ENCODE assay signal across 7 cellular contexts in the genomic region with DNA sequence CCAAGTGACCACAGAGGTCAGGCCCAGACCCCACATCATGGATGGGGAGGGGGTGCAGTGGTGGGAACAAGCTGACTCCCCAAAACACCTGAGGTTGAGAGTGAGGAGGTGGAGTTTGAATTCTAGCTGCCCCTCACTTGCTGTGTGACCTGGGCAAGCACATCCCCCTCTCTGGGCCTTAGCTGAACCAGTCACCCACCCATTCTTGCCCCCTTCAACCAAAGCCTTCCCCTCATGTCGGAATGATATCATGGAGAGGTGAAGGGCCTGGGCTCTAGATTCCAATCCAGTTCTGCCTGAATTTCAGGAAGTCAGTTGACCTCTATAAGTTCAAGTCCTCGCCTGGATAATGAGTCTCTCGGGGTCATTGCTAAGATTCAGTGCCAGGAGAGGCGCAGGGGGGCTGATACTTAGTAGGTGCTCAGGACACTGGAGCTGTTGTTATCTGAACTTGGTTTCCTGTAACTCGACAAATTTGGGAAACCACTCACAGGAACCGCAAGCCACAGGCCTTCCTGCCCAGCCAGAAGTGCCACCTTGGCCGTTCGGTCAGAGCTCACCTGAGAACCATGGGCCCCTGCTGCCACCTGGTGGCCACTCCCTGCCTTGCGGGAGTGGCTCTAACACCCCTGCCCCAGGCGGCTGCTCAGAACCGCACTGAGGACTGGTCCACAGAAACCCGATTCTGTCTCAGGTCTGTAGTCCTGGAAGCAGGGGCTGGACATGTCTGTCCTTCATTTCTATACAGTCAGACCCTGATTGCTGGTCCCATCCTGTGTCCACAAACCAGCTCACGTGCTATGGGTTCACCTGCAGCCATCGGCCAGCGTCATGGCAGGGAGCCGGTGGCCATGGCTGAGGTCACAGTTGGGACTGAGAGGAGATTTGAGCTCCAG. TPM values are rescaled to one million over a fixed set of nuclear protein-coding genes. Genes with fewer than 3 reads are reported as not detected.
DNase-seq lines count a peak whose midpoint lies in the region; ATAC-seq and TF ChIP-seq lines count a peak whose summit lies in the region.

No MANE protein-coding gene starts in this region.

- WGBS in esophagus, 2 donors, result 29 to 39% methylated on average over 16 of the region's 16 CpGs

- intact Hi-C loops in natural killer cell (cut with micrococcal nuclease), result loop anchor here (1.0 to 5.0 kb wide), 2 partner anchors 28 to 80 kb away; partner anchors contain the start of gene MFNG

- H3K9me3 Mint-ChIP-seq in natural killer cell, result no peaks in the 10 kb centered on the region

- H3K36me3 Mint-ChIP-seq in natural killer cell, result no peaks in the 10 kb centered on the region

- H3K27me3 ChIP-seq in esophagus (ENCODE audit: control insufficient read depth in 1 of 2, insufficient read depth in 2 of 2, low read length in 2 of 2), result no peaks in the 10 kb centered on the region

- peak overlapping the region; percentile 65 for H3K4me3 Mint-ChIP-seq in natural killer cell

- peaks cover 13 to 46% of the 10 kb centered on the region in 2 donors for H3K4me1 ChIP-seq in esophagus (ENCODE audit: control insufficient read depth in 2 of 2, insufficient read depth in 2 of 2, low read length in 1 of 2)

- peaks cover 18 to 31% of the 10 kb centered on the region in 2 donors for H3K27me3 Mint-ChIP-seq in natural killer cell (ENCODE audit: low read depth in 2 of 2)

- H3K4me1 Mint-ChIP-seq in natural killer cell, result peaks cover 23 to 25% of the 10 kb centered on the region in 2 donors

- H3K9me3 ChIP-seq in esophagus (ENCODE audit: control insufficient read depth in 2 of 2, insufficient read depth in 1 of 2, low read depth in 1 of 2, low read length in 1 of 2), result no peaks in the 10 kb centered on the region

- peak; percentile 76 for ATAC-seq in HG02970 (IDR thresholded peaks at IDR 0.05; ENCODE audit: low FRiP score, unreplicated experiment)
- peak; percentile 81 to 91 (median 83) for ATAC-seq in natural killer cell

- peak; percentile 65 for DNase-seq in GM12864 (ENCODE audit: low read depth)
- DNase-seq in OCI-M2 (lab: John Stamatoyannopoulos, UW; ENCODE audit: unreplicated experiment), result peak; percentile 10
- DNase-seq in activated T-cell treated with anti-CD3 and anti-CD28 coated beads for 48 hours (ENCODE audit: low read depth), result peak; percentile 89
- DNase-seq in natural killer cell, result peak; percentile 88
- DNase-seq in stimulated activated naive CD4-positive, alpha-beta T cell treated with Interleukin-2 at 50 U/mL for 16 hours (lab: John Stamatoyannopoulos, UW), result peak; percentile 82

- H3K27ac Mint-ChIP-seq in natural killer cell, result peak overlapping the region; percentile 67 to 82

- H3K4me3 ChIP-seq in GM12864 (ENCODE audit: low read depth, low read length) (no peak overlapping the region), esophagus (ENCODE audit: low read depth in 1 of 2, low read length in 2 of 2) (no peak overlapping the region)

- peaks cover 5 to 25% of the 10 kb centered on the region in 2 donors for H3K36me3 ChIP-seq in esophagus (ENCODE audit: control insufficient read depth in 2 of 2, insufficient read depth in 2 of 2, low read length in 1 of 2)

- peak; percentile 99 for TF ChIP-seq CTCF in GM12864 (IDR thresholded peaks at IDR 0.05; ENCODE audit: low read depth, low read length, missing control alignments)
- TF ChIP-seq CTCF in natural killer cell (IDR thresholded peaks at IDR 0.05), result peak; percentile 95

- H3K27ac ChIP-seq in esophagus (ENCODE audit: low read depth in 2 of 2, low read length in 1 of 2), result peak overlapping the region; percentile 42 to 79

RNA-seq across cellular contexts. Expression of gene CDC42EP1, which starts 6.9 kb away (rescaled TPM):
- 10 to 100 TPM; 50.1 to 64.3 TPM for polyA plus RNA-seq in esophagus
- under 1 TPM in 2 of 3 donors, not detected in 1; 0.27 to 0.78 TPM for total RNA-seq in natural killer cell

RNA-seq across cellular contexts. Expression of gene LGALS2, which starts 12.7 kb away (rescaled TPM):
- 1 to 10 TPM in 1 of 2 donors, under 1 TPM in 1; 0.20 to 1.3 TPM for polyA plus RNA-seq in esophagus
- total RNA-seq in natural killer cell, result 1 to 10 TPM; 1.4 to 3.4 (median 2.6) TPM

RNA-seq across cellular contexts. Expression of gene GGA1, which starts 41.5 kb away (rescaled TPM):
- 10 to 100 TPM; 34.2 to 55.6 TPM for polyA plus RNA-seq in esophagus
- total RNA-seq in natural killer cell, result 10 to 100 TPM; 69.3 to 87.8 (median 80.2) TPM

RNA-seq across cellular contexts. Expression of gene CARD10, which starts 47.9 kb away (rescaled TPM):
- polyA plus RNA-seq in esophagus, result 10 to 100 TPM; 13.0 to 13.1 TPM
- under 1 TPM; 0.09 to 0.16 (median 0.10) TPM for total RNA-seq in natural killer cell

Comparison
In these comparisons a context has a peak if more than half of its experiments do, and no peak if none do; other contexts are left out.
1. DNase-seq: peak in every context shown above with its lines; median percentile 89 in activated T-cell treated with anti-CD3 and anti-CD28 coated beads for 48 hours; 88 in natural killer cell; 82 in stimulated activated naive CD4-positive, alpha-beta T cell treated with Interleukin-2 at 50 U/mL for 16 hours; 65 in GM12864; 10 in OCI-M2.